Comparison of ENCODE assay signal across 8 cellular contexts in genomic region chr1:155017021-155017945, GRCh38. TPM values are rescaled to one million over a fixed set of nuclear protein-coding genes. Genes with fewer than 3 reads are reported as not detected.
A peak's percentile ranks its signal among the peaks of the same experiment; 100 is the strongest.
DNase-seq lines count a peak whose midpoint lies in the region; ATAC-seq, FAIRE-seq and TF ChIP-seq lines count a peak whose summit lies in the region.

No MANE protein-coding gene starts in this region.

- CTCF ChIA-PET in A549 (lab: Yijun Ruan, JAX) = interaction anchor here (0.6 to 2.2 kb wide), 9 partner anchors 68 to 153 kb away, joined by 3 to 8 read pairs (median 3); no protein-coding TSS in a partner anchor

- H3K4me1 ChIP-seq in A549 = peaks cover 74% of the 10 kb centered on the region
- peaks cover 9 to 50% (median 29%) of the 10 kb centered on the region in 4 donors for H3K4me1 ChIP-seq in liver (ENCODE audit: control insufficient read depth in 4 of 4, insufficient read depth in 4 of 4, low read length in 3 of 4)

- no peak overlapping the region for H3K9ac ChIP-seq in liver (ENCODE audit: low read depth in 1 of 2, low read length in 2 of 2)

- TF ChIP-seq CTCF in A549 (IDR thresholded peaks at IDR 0.05) = peak; percentile 100
- TF ChIP-seq CTCF in liver (IDR thresholded peaks at IDR 0.05; ENCODE audit: low read depth, low read length, missing input control) = peak; percentile 95

- POLR2A ChIA-PET in A549 (lab: Yijun Ruan, JAX) = interaction anchor here (0.6 to 2.8 kb wide), 6 partner anchors 10 to 62 kb away, joined by 3 to 23 read pairs (median 12); partner anchors contain the start of genes CKS1B and SHC1

- TF ChIP-seq EP300 in A549 (IDR thresholded peaks at IDR 0.05) = peak in 1 of 2 experiments; percentile 30; a peak in 1 of 5 replicates

- no peak for TF ChIP-seq POLR2A in A549 (IDR thresholded peaks at IDR 0.05; ENCODE audit: low read length)

- FAIRE-seq in A549 (lab: Jason Lieb, UNC) = no peak

- H3K36me3 ChIP-seq in liver (ENCODE audit: control insufficient read depth in 4 of 4, insufficient read depth in 3 of 4, low read depth in 1 of 4, low read length in 3 of 4) = peaks cover 3 to 19% (median 9%) of the 10 kb centered on the region in 4 donors

- 1% methylated on average over 33 of the region's 49 CpGs for WGBS in A549 (ENCODE audit: missing lambda C conversion rate)
- 9% methylated on average over 49 of the region's 49 CpGs for WGBS in liver

- peak; percentile 85 to 97 for TF ChIP-seq RAD21 in A549 (conservative IDR thresholded peaks at IDR 0.05 in 1 of 2, IDR thresholded peaks at IDR 0.05 in 1 of 2)
- TF ChIP-seq RAD21 in liver (IDR thresholded peaks at IDR 0.05) = peak; percentile 79 to 87

- ATAC-seq in A549 (peak; percentile 83 to 90), GM18861 (IDR thresholded peaks at IDR 0.05; ENCODE audit: unreplicated experiment) (peak; percentile 52), HG03139 (IDR thresholded peaks at IDR 0.05; ENCODE audit: unreplicated experiment) (peak; percentile 72)

- H3K9me3 ChIP-seq in A549 (no peaks in the 10 kb centered on the region), liver (ENCODE audit: control insufficient read depth in 4 of 4, low read length in 3 of 4) (no peaks in the 10 kb centered on the region)

- H3K27ac ChIP-seq in A549 (peak overlapping the region; percentile 96 to 99), liver (ENCODE audit: low read depth in 1 of 2, low read length in 2 of 2) (peak overlapping the region; percentile 46 to 70)

- DNase-seq in A549 (ENCODE audit: low read depth in 1 of 2, low spot score in 1 of 2) (peak; percentile 84 to 98), NCI-H524 (lab: John Stamatoyannopoulos, UW) (peak; percentile 72 to 86), dedifferentiated amniotic fluid mesenchymal stem cell (ENCODE audit: extremely low spot score) (peak; percentile 79)
- DNase-seq in activated CD4-positive, alpha-beta T cell treated with anti-CD3 and anti-CD28 coated beads, Interleukin-2, amount 50 U/mL, for 1 hour = peak; percentile 90
- peak; percentile 87 to 92 for DNase-seq in stimulated activated CD4-positive, alpha-beta T cell treated with anti-CD3 and anti-CD28 coated beads, Interleukin-2, amount 100 ng/mL, for 48 hours

- H3K27me3 ChIP-seq in liver (ENCODE audit: control insufficient read depth in 4 of 4, insufficient read depth in 4 of 4, low read length in 3 of 4) = no peaks in the 10 kb centered on the region

- peak overlapping the region; percentile 76 for H3K4me2 ChIP-seq in A549

- H3K4me3 ChIP-seq in A549 (peak overlapping the region; percentile 29), liver (ENCODE audit: low read depth in 1 of 3, low read length in 3 of 3) (peak overlapping the region in 1 of 3 donors; percentile 25)

TF ChIP-seq in A549, 52 proteins besides CTCF, POLR2A, EP300 and RAD21 (continues in another document):
- TF ChIP-seq FOSL2 (IDR thresholded peaks at IDR 0.05) (peak; percentile 11; the same call in 1 of the 2 replicates), FOSL2 (CRISPR knock-in tag; IDR thresholded peaks at IDR 0.05) (peak; percentile 89), EHMT2 (IDR thresholded peaks at IDR 0.05; ENCODE audit: low read depth) (no peak), MAFK (IDR thresholded peaks at IDR 0.05; ENCODE audit: partially characterized antibody) (peak; percentile 57), SMC3 (IDR thresholded peaks at IDR 0.05) (peak; percentile 99), ZFP36 (IDR thresholded peaks at IDR 0.05; ENCODE audit: borderline replicate concordance, partially characterized antibody) (no peak), POLR2AphosphoS2 (conservative IDR thresholded peaks at IDR 0.05; ENCODE audit: low read length) (no peak), NFE2L2 (conservative IDR thresholded peaks at IDR 0.05; ENCODE audit: low read length) (peak; percentile 30), RCOR1 (IDR thresholded peaks at IDR 0.05; ENCODE audit: low read depth, low read length) (no peak), HMGXB4 (CRISPR knock-in tag; IDR thresholded peaks at IDR 0.05; ENCODE audit: borderline replicate concordance) (peak; percentile 74; the same call in 1 of the 2 replicates)

TF ChIP-seq in liver, 16 proteins besides CTCF, POLR2A, EP300 and RAD21 (continues in another document):
- TF ChIP-seq EGR1 (IDR thresholded peaks at IDR 0.05; ENCODE audit: low read depth in 2 of 2) = peak; percentile 30 to 44
- no peak for TF ChIP-seq TAF1 (conservative IDR thresholded peaks at IDR 0.05)
- TF ChIP-seq, protein P1, sequence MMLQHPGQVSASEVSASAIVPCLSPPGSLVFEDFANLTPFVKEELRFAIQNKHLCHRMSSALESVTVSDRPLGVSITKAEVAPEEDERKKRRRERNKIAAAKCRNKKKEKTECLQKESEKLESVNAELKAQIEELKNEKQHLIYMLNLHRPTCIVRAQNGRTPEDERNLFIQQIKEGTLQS (IDR thresholded peaks at IDR 0.05) = no peak
- TF ChIP-seq NR2F2 (IDR thresholded peaks at IDR 0.05) = no peak
- peak; percentile 59 for TF ChIP-seq YY1 (IDR thresholded peaks at IDR 0.05)
- TF ChIP-seq, protein P2, sequence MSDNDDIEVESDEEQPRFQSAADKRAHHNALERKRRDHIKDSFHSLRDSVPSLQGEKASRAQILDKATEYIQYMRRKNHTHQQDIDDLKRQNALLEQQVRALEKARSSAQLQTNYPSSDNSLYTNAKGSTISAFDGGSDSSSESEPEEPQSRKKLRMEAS (IDR thresholded peaks at IDR 0.05) = no peak
- TF ChIP-seq HNF4G (IDR thresholded peaks at IDR 0.05) = no peak
- TF ChIP-seq, protein P3, sequence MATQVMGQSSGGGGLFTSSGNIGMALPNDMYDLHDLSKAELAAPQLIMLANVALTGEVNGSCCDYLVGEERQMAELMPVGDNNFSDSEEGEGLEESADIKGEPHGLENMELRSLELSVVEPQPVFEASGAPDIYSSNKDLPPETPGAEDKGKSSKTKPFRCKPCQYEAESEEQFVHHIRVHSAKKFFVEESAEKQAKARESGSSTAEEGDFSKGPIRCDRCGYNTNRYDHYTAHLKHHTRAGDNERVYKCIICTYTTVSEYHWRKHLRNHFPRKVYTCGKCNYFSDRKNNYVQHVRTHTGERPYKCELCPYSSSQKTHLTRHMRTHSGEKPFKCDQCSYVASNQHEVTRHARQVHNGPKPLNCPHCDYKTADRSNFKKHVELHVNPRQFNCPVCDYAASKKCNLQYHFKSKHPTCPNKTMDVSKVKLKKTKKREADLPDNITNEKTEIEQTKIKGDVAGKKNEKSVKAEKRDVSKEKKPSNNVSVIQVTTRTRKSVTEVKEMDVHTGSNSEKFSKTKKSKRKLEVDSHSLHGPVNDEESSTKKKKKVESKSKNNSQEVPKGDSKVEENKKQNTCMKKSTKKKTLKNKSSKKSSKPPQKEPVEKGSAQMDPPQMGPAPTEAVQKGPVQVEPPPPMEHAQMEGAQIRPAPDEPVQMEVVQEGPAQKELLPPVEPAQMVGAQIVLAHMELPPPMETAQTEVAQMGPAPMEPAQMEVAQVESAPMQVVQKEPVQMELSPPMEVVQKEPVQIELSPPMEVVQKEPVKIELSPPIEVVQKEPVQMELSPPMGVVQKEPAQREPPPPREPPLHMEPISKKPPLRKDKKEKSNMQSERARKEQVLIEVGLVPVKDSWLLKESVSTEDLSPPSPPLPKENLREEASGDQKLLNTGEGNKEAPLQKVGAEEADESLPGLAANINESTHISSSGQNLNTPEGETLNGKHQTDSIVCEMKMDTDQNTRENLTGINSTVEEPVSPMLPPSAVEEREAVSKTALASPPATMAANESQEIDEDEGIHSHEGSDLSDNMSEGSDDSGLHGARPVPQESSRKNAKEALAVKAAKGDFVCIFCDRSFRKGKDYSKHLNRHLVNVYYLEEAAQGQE (IDR thresholded peaks at IDR 0.05) = no peak
- TF ChIP-seq FOXA2 (IDR thresholded peaks at IDR 0.05) = no peak
- peak in 1 of 2 donors; percentile 23 for TF ChIP-seq HNF4A (conservative IDR thresholded peaks at IDR 0.05)
- TF ChIP-seq SP1 (IDR thresholded peaks at IDR 0.05) = peak; percentile 58

RNA-seq across cellular contexts. Expression of gene ZBTB7B, which starts 14.7 kb away (rescaled TPM):
- polyA plus RNA-seq in A549 (2011; rRNA removed) (20.5 and 20.8 TPM in 2 replicates), A549 (2017; fragmentation: RNase III; extraction: RNeasy Plus Mini Kit Qiagen cat#74134 plus additional on column Dnase treatment) (24.7 to 30.7 TPM (median 29.0 TPM) in 3 replicates), liver (10 to 100 TPM in 1 of 2 donors, 1 to 10 TPM in 1; 7.0 to 31.9 TPM)
- polyA plus RNA-seq in A549 (2012; cell fraction: cytosol; rRNA removed) = 28.8 and 32.2 TPM in 2 replicates
- 60.8 and 82.4 TPM in 2 replicates for polyA plus RNA-seq in A549 (2012; cell fraction: nucleus; rRNA removed)
- 25.1 and 30.3 TPM in 2 replicates for polyA minus RNA-seq in A549 (2011; rRNA and poly(A)+ RNA removed)
- total RNA-seq in liver = 10 to 100 TPM; 10.3 to 50.2 TPM

RNA-seq across cellular contexts. Expression of gene DCST2, which starts 16.3 kb away (rescaled TPM):
- polyA plus RNA-seq in A549 (2011; rRNA removed) = 1.0 and 1.5 TPM in 2 replicates
- 0.63 and 0.76 TPM in 2 replicates for polyA plus RNA-seq in A549 (2012; cell fraction: cytosol; rRNA removed)
- 6.2 and 11.1 TPM in 2 replicates for polyA plus RNA-seq in A549 (2012; cell fraction: nucleus; rRNA removed)
- polyA plus RNA-seq in A549 (2017; fragmentation: RNase III; extraction: RNeasy Plus Mini Kit Qiagen cat#74134 plus additional on column Dnase treatment) = 0.23 to 0.46 TPM (median 0.43 TPM) in 3 replicates
- polyA minus RNA-seq in A549 (2011; rRNA and poly(A)+ RNA removed) = 0.73 and 0.83 TPM in 2 replicates
- under 1 TPM in 1 of 2 donors, not detected in 1; 0.25 TPM for total RNA-seq in liver
- under 1 TPM; 0.27 to 0.53 TPM for polyA plus RNA-seq in liver

RNA-seq across cellular contexts. Expression of gene DCST1, which starts 16.3 kb away (rescaled TPM):
- 0.06 TPM in 1 of 2 replicates, not detected in the other for polyA plus RNA-seq in A549 (2011; rRNA removed)
- polyA plus RNA-seq in A549 (2012; cell fraction: cytosol; rRNA removed) = 0.03 and 0.04 TPM in 2 replicates
- polyA plus RNA-seq in A549 (2012; cell fraction: nucleus; rRNA removed) = 0.08 TPM in 1 of 2 replicates, not detected in the other
- polyA plus RNA-seq in A549 (2017; fragmentation: RNase III; extraction: RNeasy Plus Mini Kit Qiagen cat#74134 plus additional on column Dnase treatment) = not detected in 3 replicates
- polyA minus RNA-seq in A549 (2011; rRNA and poly(A)+ RNA removed) = 0.25 TPM in 1 of 2 replicates, not detected in the other
- total RNA-seq in liver = not detected
- not detected for polyA plus RNA-seq in liver

RNA-seq across cellular contexts. Expression of gene LENEP, which starts 23.9 kb away (rescaled TPM):
- polyA plus RNA-seq in A549 (2011; rRNA removed) = 0.32 TPM in 1 of 2 replicates, not detected in the other
- 0.09 TPM in 1 of 2 replicates, not detected in the other for polyA plus RNA-seq in A549 (2012; cell fraction: cytosol; rRNA removed)
- polyA plus RNA-seq in A549 (2012; cell fraction: nucleus; rRNA removed) = 0.55 and 0.58 TPM in 2 replicates
- not detected in 3 replicates for polyA plus RNA-seq in A549 (2017; fragmentation: RNase III; extraction: RNeasy Plus Mini Kit Qiagen cat#74134 plus additional on column Dnase treatment)
- 1.9 and 5.0 TPM in 2 replicates for polyA minus RNA-seq in A549 (2011; rRNA and poly(A)+ RNA removed)
- total RNA-seq in liver = under 1 TPM in 1 of 2 donors, not detected in 1; 0.42 TPM
- polyA plus RNA-seq in liver = not detected

RNA-seq across cellular contexts. Expression of gene ADAM15, which starts 33.8 kb away (rescaled TPM):
- 25.6 and 33.6 TPM in 2 replicates for polyA plus RNA-seq in A549 (2011; rRNA removed)
- 48.4 and 71.3 TPM in 2 replicates for polyA plus RNA-seq in A549 (2012; cell fraction: cytosol; rRNA removed)
- polyA plus RNA-seq in A549 (2012; cell fraction: nucleus; rRNA removed) = 165 and 205 TPM in 2 replicates
- 33.0 to 35.2 TPM (median 34.2 TPM) in 3 replicates for polyA plus RNA-seq in A549 (2017; fragmentation: RNase III; extraction: RNeasy Plus Mini Kit Qiagen cat#74134 plus additional on column Dnase treatment)
- 66.5 and 71.0 TPM in 2 replicates for polyA minus RNA-seq in A549 (2011; rRNA and poly(A)+ RNA removed)
- total RNA-seq in liver = 10 to 100 TPM; 10.8 to 26.8 TPM
- polyA plus RNA-seq in liver = 10 to 100 TPM; 16.0 to 19.0 TPM
